In genomic region chr13:77002590-77003190, GRCh38 we compare ENCODE assay signal across 8 cellular contexts. TPM values are rescaled to one million over a fixed set of nuclear protein-coding genes. Genes with fewer than 3 reads are reported as not detected.
A peak's percentile ranks its signal among the peaks of the same experiment; 100 is the strongest.
DNase-seq lines count a peak whose midpoint lies in the region; ATAC-seq and TF ChIP-seq lines count a peak whose summit lies in the region.

No MANE protein-coding gene starts in this region.

- no peaks in the 10 kb centered on the region for H3K9me3 Mint-ChIP-seq in activated naive CD4-positive, alpha-beta T cell treated with anti-CD3 and anti-CD28 coated beads, Interleukin-2, amount 50 U/mL, for 24 hours
- H3K9me3 Mint-ChIP-seq in endodermal cell (no peaks in the 10 kb centered on the region), osteocyte (ENCODE audit: unreplicated experiment) (no peaks in the 10 kb centered on the region)

- peak overlapping the region; percentile 86 for H3K27ac Mint-ChIP-seq in activated naive CD4-positive, alpha-beta T cell treated with anti-CD3 and anti-CD28 coated beads, Interleukin-2, amount 50 U/mL, for 24 hours
- H3K27ac Mint-ChIP-seq in endodermal cell: no peak overlapping the region
- no peak overlapping the region for H3K27ac Mint-ChIP-seq in osteocyte (ENCODE audit: unreplicated experiment)

- H3K36me3 ChIP-seq in endodermal cell (ENCODE audit: control insufficient read depth, insufficient read depth, low read length): peaks cover 65% of the 10 kb centered on the region

- no peak overlapping the region for H3K4me3 Mint-ChIP-seq in activated naive CD4-positive, alpha-beta T cell treated with anti-CD3 and anti-CD28 coated beads, Interleukin-2, amount 50 U/mL, for 24 hours
- H3K4me3 Mint-ChIP-seq in endodermal cell: no peak overlapping the region
- H3K4me3 Mint-ChIP-seq in osteocyte (ENCODE audit: unreplicated experiment): no peak overlapping the region

- no peak for ATAC-seq in GM18517 (IDR thresholded peaks at IDR 0.05; ENCODE audit: unreplicated experiment)

- WGBS in endodermal cell (ENCODE audit: insufficient coverage in 1 of 2, insufficient read length in 1 of 2), 2 experiments: 76 to 77% methylated on average over 6 to 7 of the region's 7 CpGs

- peak; percentile 79 for TF ChIP-seq CTCF in endodermal cell (conservative IDR thresholded peaks at IDR 0.05)
- TF ChIP-seq CTCF in osteocyte (IDR thresholded peaks at IDR 0.05): peak; percentile 68

- no peaks in the 10 kb centered on the region for H3K4me1 ChIP-seq in endodermal cell (ENCODE audit: control insufficient read depth, insufficient read depth, low read length)

- H3K9ac ChIP-seq in endodermal cell (ENCODE audit: extremely low read depth, low read length, poor library complexity, severe bottlenecking): no peak overlapping the region

- H3K36me3 Mint-ChIP-seq in activated naive CD4-positive, alpha-beta T cell treated with anti-CD3 and anti-CD28 coated beads, Interleukin-2, amount 50 U/mL, for 24 hours: peaks cover 6% of the 10 kb centered on the region
- H3K36me3 Mint-ChIP-seq in endodermal cell (ENCODE audit: low read depth) (peaks cover 30% of the 10 kb centered on the region), osteocyte (ENCODE audit: unreplicated experiment) (peaks cover 37% of the 10 kb centered on the region)

- no peak for DNase-seq in activated naive CD4-positive, alpha-beta T cell treated with Interleukin-2 at 50 U/mL for 16 hours
- DNase-seq in NCI-H82 treated with DMSO at 0.1 percent for 48 hours (lab: John Stamatoyannopoulos, UW; ENCODE audit: unreplicated experiment) (peak; percentile 38), endodermal cell (no peak), osteocyte (ENCODE audit: extremely low spot score, unreplicated experiment) (no peak), GF-D8 (lab: John Stamatoyannopoulos, UW) (no peak)
- no peak for DNase-seq in activated effector memory CD4-positive, alpha-beta T cell treated with anti-CD3 and anti-CD28 coated beads, Interleukin-2, amount 50 U/mL, for 16 hours

- H3K27me3 ChIP-seq in endodermal cell (ENCODE audit: control insufficient read depth, insufficient read depth, low read length, poor library complexity, severe bottlenecking): no peaks in the 10 kb centered on the region

- H3K4me3 ChIP-seq in endodermal cell (ENCODE audit: low read length): no peak overlapping the region

- H3K9me3 ChIP-seq in endodermal cell (ENCODE audit: control insufficient read depth, low read length): no peaks in the 10 kb centered on the region

- H3K4me1 Mint-ChIP-seq in activated naive CD4-positive, alpha-beta T cell treated with anti-CD3 and anti-CD28 coated beads, Interleukin-2, amount 50 U/mL, for 24 hours: peaks cover 51% of the 10 kb centered on the region
- H3K4me1 Mint-ChIP-seq in endodermal cell: no peaks in the 10 kb centered on the region
- peaks cover 2% of the 10 kb centered on the region for H3K4me1 Mint-ChIP-seq in osteocyte (ENCODE audit: unreplicated experiment)

- no peak overlapping the region for H3K27ac ChIP-seq in endodermal cell (ENCODE audit: low read depth, low read length)

- H3K27me3 Mint-ChIP-seq in activated naive CD4-positive, alpha-beta T cell treated with anti-CD3 and anti-CD28 coated beads, Interleukin-2, amount 50 U/mL, for 24 hours: no peaks in the 10 kb centered on the region
- H3K27me3 Mint-ChIP-seq in endodermal cell (ENCODE audit: insufficient read depth): no peaks in the 10 kb centered on the region
- no peaks in the 10 kb centered on the region for H3K27me3 Mint-ChIP-seq in osteocyte (ENCODE audit: unreplicated experiment)

RNA-seq across cellular contexts. Expression of gene CLN5, which starts 10.8 kb away (rescaled TPM):
- 10 to 100 TPM; 13.6 to 13.9 TPM for total RNA-seq in endodermal cell
- 12.8 TPM for polyA plus RNA-seq in endodermal cell (2013, experiment 1 of 2)
- polyA plus RNA-seq in endodermal cell (2013, experiment 2 of 2): 12.2 TPM
- total RNA-seq in osteocyte: 42.3 and 43.3 TPM in 2 replicates

RNA-seq across cellular contexts. Expression of gene FBXL3, which starts 24.3 kb away (rescaled TPM):
- total RNA-seq in endodermal cell (10 to 100 TPM; 12.7 to 14.3 TPM), osteocyte (43.0 and 43.6 TPM in 2 replicates)
- 23.1 TPM for polyA plus RNA-seq in endodermal cell (2013, experiment 1 of 2)
- 21.1 TPM for polyA plus RNA-seq in endodermal cell (2013, experiment 2 of 2)

RNA-seq across cellular contexts. Expression of gene ACOD1, which starts 54.4 kb away (rescaled TPM):
- not detected for total RNA-seq in endodermal cell
- not detected for polyA plus RNA-seq in endodermal cell (2013, experiment 1 of 2)
- polyA plus RNA-seq in endodermal cell (2013, experiment 2 of 2): not detected
- not detected in 2 replicates for total RNA-seq in osteocyte
